8 cellular contexts compared by ENCODE assay signal in the genomic region with DNA sequence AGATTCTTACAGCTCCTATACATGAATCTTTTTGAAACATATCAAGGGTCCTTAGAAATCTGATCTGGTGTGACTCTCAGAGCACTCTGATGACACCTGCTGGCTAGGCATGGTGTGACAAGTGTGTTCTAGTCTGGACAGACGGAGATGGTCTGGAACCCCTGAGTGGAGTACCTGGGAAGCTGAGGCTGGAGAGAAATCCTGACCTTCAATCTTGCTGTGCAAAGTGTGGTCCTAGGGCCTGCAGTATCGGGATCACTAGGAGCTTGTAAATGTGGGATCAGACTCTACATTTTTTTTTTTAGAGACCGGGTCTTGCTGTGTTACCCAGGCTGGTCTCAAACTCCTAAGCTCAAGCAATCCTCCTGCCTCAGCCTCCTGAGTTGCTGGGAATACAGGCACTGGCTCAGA.
DNase-seq lines count a peak whose midpoint lies in the region; ATAC-seq and TF ChIP-seq lines count a peak whose summit lies in the region.

No MANE protein-coding gene starts in this region.

- H4K91ac ChIP-seq in trophoblast cell (ENCODE audit: low read depth, low read length) = no peak overlapping the region

- H3K4me3 Mint-ChIP-seq in activated T-helper 2 cell treated with anti-CD3 and anti-CD28 coated beads, Interferon-gamma antibody, Interleukin-2, Interleukin-4, amounts not matched to agents 10 μg/mL and 5 μg/mL and 100 μg/mL, durations not matched to agents 14 hours and 24 hours and 36 hours (ENCODE audit: low read depth) = no peak overlapping the region

- H3K36me3 ChIP-seq in RWPE2 (ENCODE audit: low read depth) (no peaks in the 10 kb centered on the region), trophoblast cell (ENCODE audit: control insufficient read depth in 1 of 2, insufficient read depth in 2 of 2, low read length in 2 of 2) (no peaks in the 10 kb centered on the region), upper lobe of right lung (no peaks in the 10 kb centered on the region)

- no peak overlapping the region for H3K4me3 ChIP-seq in RWPE2 (ENCODE audit: severe bottlenecking)
- no peak overlapping the region for H3K4me3 ChIP-seq in trophoblast cell (ENCODE audit: low read depth, low read length)
- H3K4me3 ChIP-seq in upper lobe of right lung = no peak overlapping the region

- no peak overlapping the region for H2AFZ ChIP-seq in trophoblast cell (ENCODE audit: insufficient read depth, low read length, poor library complexity)

- H3K4me1 ChIP-seq in RWPE2 (ENCODE audit: insufficient read depth, poor library complexity, severe bottlenecking) (no peaks in the 10 kb centered on the region), trophoblast cell (ENCODE audit: control insufficient read depth in 1 of 2, insufficient read depth in 2 of 2, low read length in 2 of 2) (no peaks in the 10 kb centered on the region), upper lobe of right lung (no peaks in the 10 kb centered on the region)

- H2BK120ac ChIP-seq in trophoblast cell (ENCODE audit: insufficient read depth, low read length, poor library complexity) = no peak overlapping the region

- peaks cover 28% of the 10 kb centered on the region for H3K27me3 Mint-ChIP-seq in activated T-helper 2 cell treated with anti-CD3 and anti-CD28 coated beads, Interferon-gamma antibody, Interleukin-2, Interleukin-4, amounts not matched to agents 10 μg/mL and 5 μg/mL and 100 μg/mL, durations not matched to agents 14 hours and 24 hours and 36 hours (ENCODE audit: low read depth)

- no peaks in the 10 kb centered on the region for H3K79me1 ChIP-seq in trophoblast cell (ENCODE audit: low read length)

- H3K9me3 ChIP-seq in RWPE2 (ENCODE audit: severe bottlenecking) (no peaks in the 10 kb centered on the region), trophoblast cell (ENCODE audit: insufficient read depth, low read depth, low read length) (no peaks in the 10 kb centered on the region), upper lobe of right lung (no peaks in the 10 kb centered on the region)

- H2BK5ac ChIP-seq in trophoblast cell (ENCODE audit: low read depth, low read length, poor library complexity) = no peak overlapping the region

- WGBS in trophoblast cell (ENCODE audit: extremely low coverage, insufficient coverage, insufficient read length) = no CpG with 5 or more reads among the region's 3 CpGs

- no peak overlapping the region for H3K27ac Mint-ChIP-seq in activated T-helper 2 cell treated with anti-CD3 and anti-CD28 coated beads, Interferon-gamma antibody, Interleukin-2, Interleukin-4, amounts not matched to agents 10 μg/mL and 5 μg/mL and 100 μg/mL, durations not matched to agents 14 hours and 24 hours and 36 hours

- H3K36me3 Mint-ChIP-seq in activated T-helper 2 cell treated with anti-CD3 and anti-CD28 coated beads, Interferon-gamma antibody, Interleukin-2, Interleukin-4, amounts not matched to agents 10 μg/mL and 5 μg/mL and 100 μg/mL, durations not matched to agents 14 hours and 24 hours and 36 hours (ENCODE audit: low read depth) = no peaks in the 10 kb centered on the region

- H4K12ac ChIP-seq in trophoblast cell (ENCODE audit: low read depth, low read length) = no peak overlapping the region

- H3K27ac ChIP-seq in RWPE2 (ENCODE audit: poor library complexity, severe bottlenecking) (no peak overlapping the region), trophoblast cell (ENCODE audit: low read depth, low read length) (no peak overlapping the region), upper lobe of right lung (no peak overlapping the region)

- no peak overlapping the region for H3K14ac ChIP-seq in trophoblast cell (ENCODE audit: low read length)

- no peaks in the 10 kb centered on the region for H3K4me1 Mint-ChIP-seq in activated T-helper 2 cell treated with anti-CD3 and anti-CD28 coated beads, Interferon-gamma antibody, Interleukin-2, Interleukin-4, amounts not matched to agents 10 μg/mL and 5 μg/mL and 100 μg/mL, durations not matched to agents 14 hours and 24 hours and 36 hours (ENCODE audit: low read depth)

- peak; percentile 27 to 43 for DNase-seq in AML-193 (lab: John Stamatoyannopoulos, UW)
- peak; percentile 63 to 68 for DNase-seq in Kasumi-1 (lab: John Stamatoyannopoulos, UW)
- DNase-seq in RWPE2 (ENCODE audit: low spot score) = no peak
- DNase-seq in activated T-helper 2 cell treated with anti-CD3 and anti-CD28 coated beads, Interferon-gamma antibody, Interleukin-2, Interleukin-4, amounts not matched to agents 10 μg/mL and 5 μg/mL and 100 μg/mL, durations not matched to agents 14 hours and 24 hours and 36 hours (ENCODE audit: low spot score) = peak; percentile 56
- peak; percentile 47 for DNase-seq in foreskin melanocyte
- peak; percentile 62 to 93 for DNase-seq in trophoblast cell
- peak; percentile 71 for DNase-seq in upper lobe of right lung

- H3K23ac ChIP-seq in trophoblast cell (ENCODE audit: low read length) = no peak overlapping the region

- H2AK5ac ChIP-seq in trophoblast cell (ENCODE audit: low read length) = no peak overlapping the region

- TF ChIP-seq CTCF in RWPE2 (IDR thresholded peaks at IDR 0.05; ENCODE audit: poor library complexity, severe bottlenecking) = peak; percentile 84
- TF ChIP-seq CTCF in upper lobe of right lung (IDR thresholded peaks at IDR 0.05) = peak; percentile 84

- H2BK12ac ChIP-seq in trophoblast cell (ENCODE audit: low read length) = no peak overlapping the region

- no peaks in the 10 kb centered on the region for H3K27me3 ChIP-seq in RWPE2 (ENCODE audit: insufficient read depth, poor library complexity, severe bottlenecking)
- no peaks in the 10 kb centered on the region for H3K27me3 ChIP-seq in trophoblast cell (ENCODE audit: insufficient read depth, low read length)
- H3K27me3 ChIP-seq in upper lobe of right lung = no peaks in the 10 kb centered on the region

- H3K9me3 Mint-ChIP-seq in activated T-helper 2 cell treated with anti-CD3 and anti-CD28 coated beads, Interferon-gamma antibody, Interleukin-2, Interleukin-4, amounts not matched to agents 10 μg/mL and 5 μg/mL and 100 μg/mL, durations not matched to agents 14 hours and 24 hours and 36 hours = no peaks in the 10 kb centered on the region

- no peak overlapping the region for H4K8ac ChIP-seq in trophoblast cell (ENCODE audit: low read depth, low read length)

- peak; percentile 64 for ATAC-seq in GM18873 (IDR thresholded peaks at IDR 0.05; ENCODE audit: low FRiP score, unreplicated experiment)
- ATAC-seq in RWPE2 (ENCODE audit: low read depth) = peak; percentile 81
- peak; percentile 94 for ATAC-seq in upper lobe of right lung

- intact Hi-C loops in activated T-helper 2 cell treated with anti-CD3 and anti-CD28 coated beads, Interferon-gamma antibody, Interleukin-2, Interleukin-4, amounts not matched to agents 10 μg/mL and 5 μg/mL and 100 μg/mL, durations not matched to agents 14 hours and 24 hours and 36 hours (cut with micrococcal nuclease) = loop anchor here (1.0 to 5.0 kb wide), 2 partner anchors 383 to 484 kb away; no protein-coding TSS in a partner anchor
- intact Hi-C loops in upper lobe of right lung (cut with DNase I) = no loop called here

- H3K18ac ChIP-seq in trophoblast cell (ENCODE audit: low read length) = no peak overlapping the region

- H3K9ac ChIP-seq in trophoblast cell (ENCODE audit: low read length) = no peak overlapping the region

- H3K4me2 ChIP-seq in trophoblast cell (ENCODE audit: low read length) = no peak overlapping the region

- H3K79me2 ChIP-seq in trophoblast cell (ENCODE audit: control insufficient read depth, insufficient read depth, low read length, poor library complexity) = no peaks in the 10 kb centered on the region

- H3K4ac ChIP-seq in trophoblast cell (ENCODE audit: low read depth, low read length) = no peak overlapping the region
